In the genomic region with DNA sequence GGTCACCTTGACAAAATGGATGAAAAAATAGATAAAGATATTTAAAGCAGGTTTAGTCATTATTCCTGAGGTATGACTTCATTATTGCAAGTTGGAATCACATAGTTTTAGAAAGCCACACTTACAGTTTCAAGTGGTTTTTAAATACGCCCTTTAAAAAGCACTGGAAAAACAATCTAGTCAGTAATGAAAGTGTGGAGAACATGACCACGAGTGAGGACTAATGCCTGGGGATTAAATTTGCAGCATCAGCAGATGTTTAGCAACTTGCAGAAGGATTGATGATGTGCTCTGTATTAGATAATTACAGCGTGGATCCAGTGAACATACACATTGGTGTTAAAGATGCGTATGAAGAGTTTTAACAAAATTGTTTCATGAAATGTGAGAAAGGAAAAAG, we compare ENCODE assay signal across 19 cellular contexts. TPM values are rescaled to one million over a fixed set of nuclear protein-coding genes. Genes with fewer than 3 reads are reported as not detected.
DNase-seq lines count a peak whose midpoint lies in the region; ATAC-seq and TF ChIP-seq lines count a peak whose summit lies in the region.
"Had no signal": no experiment of that assay in that cellular context is flagged by ENCODE, and none has a peak within 500 bp of the region (broad histone marks: within the 10 kb centered on the region; RNA-seq: fewer than 3 reads in every experiment).

No MANE protein-coding gene starts in this region.

- no peak overlapping the region for H3K4me3 Mint-ChIP-seq in MCF 10A (ENCODE audit: unreplicated experiment)
- H3K4me3 Mint-ChIP-seq in T-helper 2 cell treated with Interferon-gamma antibody and Interleukin-4, amounts not matched to agents 5 μg/mL and 100 μg/mL, for 36 hours: no peak overlapping the region
- H3K4me3 Mint-ChIP-seq: activated T-helper 17 cell treated with anti-CD3 and anti-CD28 coated beads, Interleukin-2, amount 50 U/mL, for 72 hours; type B pancreatic cell had no signal

- 79 to 85% methylated on average over 4 of the region's 4 CpGs for WGBS in sigmoid colon, 2 donors
- WGBS in smooth muscle cell (ENCODE audit: low lambda C conversion rate): 47% methylated on average over 4 of the region's 4 CpGs

- H3K4me2 ChIP-seq in smooth muscle cell: no peak overlapping the region
- H3K4me2 ChIP-seq in PC-3 (ENCODE audit: low read length): no peak overlapping the region

- H3F3A ChIP-seq in smooth muscle cell (ENCODE audit: low read depth) (peaks cover 5% of the 10 kb centered on the region), PC-3 (ENCODE audit: low read length, unreplicated experiment) (no peaks in the 10 kb centered on the region)

- H3K4me1 ChIP-seq in breast epithelium (peaks cover 7% of the 10 kb centered on the region in 2 donors), sigmoid colon (peaks cover 0 to 69% (median 58%) of the 10 kb centered on the region in 4 donors), upper lobe of right lung (peaks cover 24% of the 10 kb centered on the region), smooth muscle cell (ENCODE audit: low read depth) (peaks cover 12% of the 10 kb centered on the region), PC-3 (ENCODE audit: insufficient read depth, low read length) (peaks cover 14% of the 10 kb centered on the region)

- H3K36me3 ChIP-seq in breast epithelium (no peaks in the 10 kb centered on the region), sigmoid colon (peaks cover 0 to 15% (median 0%) of the 10 kb centered on the region in 4 donors), upper lobe of right lung (no peaks in the 10 kb centered on the region), smooth muscle cell (ENCODE audit: low read depth) (no peaks in the 10 kb centered on the region), PC-3 (ENCODE audit: low read depth, low read length) (no peaks in the 10 kb centered on the region)

- POLR2A ChIA-PET in MCF 10A (lab: Yijun Ruan, JAX): no interaction called here
- POLR2A ChIA-PET in PC-3 (lab: Charles Lee; ENCODE audit: unreplicated experiment): no interaction called here

- ATAC-seq in upper lobe of right lung (no peak), PC-3 (no peak)
- ATAC-seq: activated T-helper 17 cell treated with anti-CD3 and anti-CD28 coated beads, Interleukin-2, amount 50 U/mL, for 72 hours; left colon had no signal

- BruUV-seq in MCF 10A (replicated peaks; lab: Mats Ljungman, UMichigan): no TSS peak
- no TSS peak for BruUV-seq in PC-3 (replicated peaks; lab: Mats Ljungman, UMichigan)

- TF ChIP-seq POLR2A in breast epithelium (IDR thresholded peaks at IDR 0.05) (no peak), sigmoid colon (IDR thresholded peaks at IDR 0.05) (no peak)

- H4K20me1 ChIP-seq in smooth muscle cell (ENCODE audit: low read depth): no peaks in the 10 kb centered on the region
- H4K20me1 ChIP-seq in PC-3 (ENCODE audit: low read length): no peaks in the 10 kb centered on the region

- H3K9me3 ChIP-seq in breast epithelium (peaks cover 0 to 8% of the 10 kb centered on the region in 2 donors), sigmoid colon (no peaks in the 10 kb centered on the region), upper lobe of right lung (no peaks in the 10 kb centered on the region), smooth muscle cell (replicated peaks; ENCODE audit: low read depth) (no peaks in the 10 kb centered on the region), PC-3 (ENCODE audit: low read length) (no peaks in the 10 kb centered on the region)

- H2AFZ ChIP-seq in smooth muscle cell (ENCODE audit: low read depth): no peak overlapping the region
- H2AFZ ChIP-seq in PC-3 (ENCODE audit: low read length): no peak overlapping the region

- H3K27me3 Mint-ChIP-seq in MCF 10A (ENCODE audit: insufficient read depth, unreplicated experiment): no peaks in the 10 kb centered on the region
- peaks cover 7% of the 10 kb centered on the region for H3K27me3 Mint-ChIP-seq in T-helper 2 cell treated with Interferon-gamma antibody and Interleukin-4, amounts not matched to agents 5 μg/mL and 100 μg/mL, for 36 hours (ENCODE audit: low read depth)
- H3K27me3 Mint-ChIP-seq: activated T-helper 17 cell treated with anti-CD3 and anti-CD28 coated beads, Interleukin-2, amount 50 U/mL, for 72 hours; type B pancreatic cell had no signal

- TF ChIP-seq EP300 in sigmoid colon (IDR thresholded peaks at IDR 0.05): no peak

- H3K4me3 ChIP-seq in breast epithelium (no peak overlapping the region), coronary artery (peak overlapping the region; percentile 71), sigmoid colon (peak overlapping the region in 1 of 4 donors; percentile 58), upper lobe of right lung (no peak overlapping the region), smooth muscle cell (no peak overlapping the region), PC-3 (ENCODE audit: low read length) (no peak overlapping the region)

- H3K27ac ChIP-seq in breast epithelium (peak overlapping the region; percentile 49 to 89), coronary artery (peak overlapping the region; percentile 93 to 94), sigmoid colon (peak overlapping the region; percentile 89 to 91 (median 91)), upper lobe of right lung (peak overlapping the region; percentile 39), smooth muscle cell (ENCODE audit: low read depth) (no peak overlapping the region), PC-3 (ENCODE audit: low read length) (no peak overlapping the region)

- intact Hi-C loops in breast epithelium (cut with DNase I; ENCODE audit: low total_unique reads) (no loop called here), MCF 10A (cut with micrococcal nuclease) (no loop called here), sigmoid colon (cut with DNase I) (no loop called here), upper lobe of right lung (cut with DNase I) (no loop called here), PC-3 (cut with micrococcal nuclease) (no loop called here)

- H3K9me3 Mint-ChIP-seq in MCF 10A (ENCODE audit: unreplicated experiment): no peaks in the 10 kb centered on the region
- peaks cover 13% of the 10 kb centered on the region for H3K9me3 Mint-ChIP-seq in T-helper 2 cell treated with Interferon-gamma antibody and Interleukin-4, amounts not matched to agents 5 μg/mL and 100 μg/mL, for 36 hours

- no peak for TF ChIP-seq CTCF in breast epithelium (IDR thresholded peaks at IDR 0.05)
- no peak for TF ChIP-seq CTCF in MCF 10A (IDR thresholded peaks at IDR 0.05; ENCODE audit: unreplicated experiment)
- TF ChIP-seq CTCF in coronary artery (IDR thresholded peaks at IDR 0.05): no peak
- TF ChIP-seq CTCF in sigmoid colon (IDR thresholded peaks at IDR 0.05): no peak
- no peak for TF ChIP-seq CTCF in upper lobe of right lung (IDR thresholded peaks at IDR 0.05)
- TF ChIP-seq CTCF in smooth muscle cell (IDR thresholded peaks at IDR 0.05; ENCODE audit: borderline replicate concordance, insufficient read depth, poor library complexity, severe bottlenecking): no peak
- TF ChIP-seq CTCF in PC-3 (conservative IDR thresholded peaks at IDR 0.05; ENCODE audit: low read depth, low read length): no peak

- no peak for DNase-seq in breast epithelium (ENCODE audit: low spot score in 2 of 2)
- no peak for DNase-seq in MCF 10A (ENCODE audit: unreplicated experiment)
- no peak for DNase-seq in coronary artery (ENCODE audit: low spot score)
- no peak for DNase-seq in sigmoid colon
- DNase-seq in upper lobe of right lung: no peak
- DNase-seq in smooth muscle cell (lab: John Stamatoyannopoulos, UW; ENCODE audit: unreplicated experiment): no peak
- no peak for DNase-seq in PC-3
- DNase-seq in T-helper 2 cell treated with Interferon-gamma antibody and Interleukin-4, amounts not matched to agents 5 μg/mL and 100 μg/mL, for 36 hours (ENCODE audit: low spot score): no peak
- DNase-seq: activated CD4-positive, alpha-beta T cell treated with anti-CD3 and anti-CD28 coated beads for 48 hours; C1 segment of cervical spinal cord; left colon; NCI-H1417; NCI-H226; RPMI8226 had no signal

- H3K4me1 Mint-ChIP-seq in MCF 10A (ENCODE audit: insufficient read depth, unreplicated experiment): peaks cover 19% of the 10 kb centered on the region
- H3K4me1 Mint-ChIP-seq in T-helper 2 cell treated with Interferon-gamma antibody and Interleukin-4, amounts not matched to agents 5 μg/mL and 100 μg/mL, for 36 hours (ENCODE audit: low read depth): peaks cover 1% of the 10 kb centered on the region
- H3K4me1 Mint-ChIP-seq: activated T-helper 17 cell treated with anti-CD3 and anti-CD28 coated beads, Interleukin-2, amount 50 U/mL, for 72 hours had no signal

- no peak overlapping the region for H3K27ac Mint-ChIP-seq in MCF 10A (ENCODE audit: low read depth, unreplicated experiment)
- no peak overlapping the region for H3K27ac Mint-ChIP-seq in T-helper 2 cell treated with Interferon-gamma antibody and Interleukin-4, amounts not matched to agents 5 μg/mL and 100 μg/mL, for 36 hours
- H3K27ac Mint-ChIP-seq: activated T-helper 17 cell treated with anti-CD3 and anti-CD28 coated beads, Interleukin-2, amount 50 U/mL, for 72 hours; type B pancreatic cell had no signal

- no peaks in the 10 kb centered on the region for H3K36me3 Mint-ChIP-seq in MCF 10A (ENCODE audit: insufficient read depth, unreplicated experiment)
- H3K36me3 Mint-ChIP-seq in T-helper 2 cell treated with Interferon-gamma antibody and Interleukin-4, amounts not matched to agents 5 μg/mL and 100 μg/mL, for 36 hours (ENCODE audit: low read depth): no peaks in the 10 kb centered on the region
- H3K36me3 Mint-ChIP-seq: type B pancreatic cell had no signal

- H3K9ac ChIP-seq in smooth muscle cell (ENCODE audit: low read depth) (no peak overlapping the region), PC-3 (ENCODE audit: low read length) (no peak overlapping the region)

- H3K27me3 ChIP-seq in breast epithelium (no peaks in the 10 kb centered on the region), sigmoid colon (no peaks in the 10 kb centered on the region), upper lobe of right lung (no peaks in the 10 kb centered on the region), smooth muscle cell (ENCODE audit: low read depth) (no peaks in the 10 kb centered on the region), PC-3 (ENCODE audit: low read length) (no peaks in the 10 kb centered on the region)

- H3K9me2 ChIP-seq in PC-3 (replicated peaks; ENCODE audit: low read length): no peaks in the 10 kb centered on the region

- H3K79me2 ChIP-seq in smooth muscle cell (ENCODE audit: low read depth): no peaks in the 10 kb centered on the region
- no peaks in the 10 kb centered on the region for H3K79me2 ChIP-seq in PC-3 (ENCODE audit: low read length)

- CTCF ChIA-PET in MCF 10A (lab: Yijun Ruan, JAX): no interaction called here
- CTCF ChIA-PET in PC-3 (lab: Charles Lee): no interaction called here

RNA-seq across cellular contexts. Expression of a gene that starts 5.9 kb away (rescaled TPM):
- total RNA-seq in breast epithelium (100 to 1,000 TPM; 368 to 408 (median 371) TPM), MCF 10A (2022) (not detected in 2 replicates), sigmoid colon (1,000 to 10,000 TPM; 1,005 to 1,386 (median 1,166) TPM), upper lobe of right lung (369 TPM), smooth muscle cell (not detected in 2 replicates), PC-3 (2014; rRNA removed) (not detected in 2 replicates)
- polyA plus RNA-seq in sigmoid colon (100 to 1,000 TPM in 1 of 3 donors, 10 to 100 TPM in 2; 10.4 to 145 (median 28.8) TPM), smooth muscle cell (not detected in 2 replicates)
- total RNA-seq: bronchial epithelial cell, epithelial cell of proximal tubule, HT1080 had no signal

Comparison
In these comparisons a context has a peak if more than half of its experiments do, and no peak if none do; other contexts are left out.
1. RNA of a gene that starts 5.9 kb away (total RNA-seq): 1,005 to 1,386 TPM in sigmoid colon, 368 to 408 TPM in breast epithelium and 369 TPM in upper lobe of right lung (single experiment); not detected in MCF 10A, not detected in smooth muscle cell and not detected in PC-3; every median in the first group is over 100 times any median in the second.
2. H3K27ac ChIP-seq: peak in breast epithelium (2 of 2), coronary artery (2 of 2), sigmoid colon (4 of 4) and upper lobe of right lung (single experiment); none in smooth muscle cell (single experiment) and PC-3 (single experiment).